Comparison of ENCODE assay signal across 8 cellular contexts in the genomic region with DNA sequence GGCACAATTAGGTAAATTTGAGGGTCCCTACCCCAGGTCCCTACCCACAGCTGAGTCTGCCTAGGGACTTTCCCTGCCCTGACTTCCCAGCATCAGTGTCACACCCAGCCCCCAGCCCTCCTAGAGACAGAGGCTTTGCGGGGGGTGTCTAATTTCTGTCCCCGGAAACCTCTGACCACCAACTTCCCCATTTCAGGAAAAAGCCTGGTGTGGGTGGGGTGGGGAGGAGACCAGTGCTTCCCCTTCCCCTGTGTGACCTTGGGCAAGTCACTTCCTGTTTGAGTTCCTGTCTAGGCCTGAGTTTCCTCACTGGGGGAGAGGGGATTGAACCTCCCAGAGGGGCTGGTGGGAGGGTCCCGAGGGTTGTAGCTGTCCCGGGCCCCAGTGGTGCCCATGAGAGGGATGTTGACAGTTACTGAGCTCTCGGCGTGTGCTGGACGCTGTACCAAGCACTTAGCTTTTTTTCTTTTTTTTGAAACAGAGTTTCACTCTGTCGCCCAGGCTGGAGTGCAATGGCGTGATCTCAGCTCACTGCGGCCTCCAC. TPM values are rescaled to one million over a fixed set of nuclear protein-coding genes. Genes with fewer than 3 reads are reported as not detected.
DNase-seq lines count a peak whose midpoint lies in the region; ATAC-seq, FAIRE-seq and TF ChIP-seq lines count a peak whose summit lies in the region.

No MANE protein-coding gene starts in this region.

- no TSS peak for BruUV-seq in K562 (replicated peaks; lab: Mats Ljungman, UMichigan)

- ATAC-seq in K562 = peak; percentile 69

- H3K27me3 Mint-ChIP-seq in CD4-positive, alpha-beta memory T cell = no peaks in the 10 kb centered on the region

- H3K4me1 ChIP-seq in CD4-positive, alpha-beta memory T cell (ENCODE audit: insufficient read depth, low read length) = peaks cover 57% of the 10 kb centered on the region
- H3K4me1 ChIP-seq in K562 (replicated peaks in 1 of 2; ENCODE audit: control insufficient read depth in 2 of 2, insufficient read depth in 2 of 2, low read length in 2 of 2) (peaks cover 44 to 45% of the 10 kb centered on the region in 2 experiments), muscle layer of duodenum (ENCODE audit: control insufficient read depth in 1 of 2, insufficient read depth in 2 of 2, low read length in 2 of 2) (peaks cover 3 to 33% of the 10 kb centered on the region in 2 donors), GM23248 (ENCODE audit: insufficient read depth) (no peaks in the 10 kb centered on the region; the same call in 1 of the 2 replicates)

- H3K36me3 ChIP-seq in CD4-positive, alpha-beta memory T cell (ENCODE audit: insufficient read depth, low read length) = peaks cover 8% of the 10 kb centered on the region
- H3K36me3 ChIP-seq in K562 (ENCODE audit: control insufficient read depth, insufficient read depth, low read length) (peaks cover 90% of the 10 kb centered on the region), muscle layer of duodenum (ENCODE audit: control insufficient read depth in 1 of 2, insufficient read depth in 2 of 2, low read length in 2 of 2) (peaks cover 6 to 23% of the 10 kb centered on the region in 2 donors), GM23248 (ENCODE audit: low read depth) (peaks cover 11% of the 10 kb centered on the region; the same call in 1 of the 2 replicates)

- CTCF ChIA-PET in CD4-positive, alpha-beta memory T cell (lab: Charles Lee; ENCODE audit: partially characterized antibody) = interaction anchor here (1.1 to 2.2 kb wide), 4 partner anchors 9 to 126 kb away, joined by 3 to 7 read pairs (median 4); no protein-coding TSS in a partner anchor
- CTCF ChIA-PET in K562 (lab: Yijun Ruan, JAX; ENCODE audit: low intra/inter-chr PET ratio) = no interaction called here

- no peak for TF ChIP-seq POLR2A in K562 (conservative IDR thresholded peaks at IDR 0.05)

- no peak for TF ChIP-seq CTCF in K562 (IDR thresholded peaks at IDR 0.05 in 2 of 3, conservative IDR thresholded peaks at IDR 0.05 in 1 of 3; ENCODE audit: insufficient read depth in 2 of 3, low read depth in 1 of 3, low read length in 3 of 3)

- no peak for TF ChIP-seq RAD21 in K562 (CRISPR knock-in tag; conservative IDR thresholded peaks at IDR 0.05 in 1 of 2, IDR thresholded peaks at IDR 0.05 in 1 of 2)

- H3F3A ChIP-seq in GM23248 (ENCODE audit: insufficient read depth) = peaks cover 6% of the 10 kb centered on the region; the same call in 1 of the 2 replicates

- H3K27ac ChIP-seq in CD4-positive, alpha-beta memory T cell (ENCODE audit: low read depth, low read length) = peak overlapping the region; percentile 70
- peak overlapping the region; percentile 73 for H3K27ac ChIP-seq in K562 (ENCODE audit: extremely low read depth, low read depth, low read length)
- peak overlapping the region; percentile 85 for H3K27ac ChIP-seq in muscle layer of duodenum (ENCODE audit: low read length)
- no peak overlapping the region for H3K27ac ChIP-seq in GM23248

- H3K4me3 ChIP-seq in CD4-positive, alpha-beta memory T cell (ENCODE audit: low read length in 2 of 2) = no peak overlapping the region
- H3K4me3 ChIP-seq in K562 (no peak overlapping the region), muscle layer of duodenum (ENCODE audit: low read depth in 1 of 2, low read length in 2 of 2) (peak overlapping the region in 1 of 2 donors; percentile 8), GM23248 (no peak overlapping the region)

- peak overlapping the region; percentile 29 to 84 for H3K9ac ChIP-seq in K562 (ENCODE audit: insufficient read depth in 1 of 2, low read depth in 2 of 2, low read length in 2 of 2)
- H3K9ac ChIP-seq in GM23248 = no peak overlapping the region

- no peaks in the 10 kb centered on the region for H3K9me2 ChIP-seq in GM23248 (ENCODE audit: insufficient read depth)

- H3K4me2 ChIP-seq in K562 (ENCODE audit: insufficient read depth, low read length) = peak overlapping the region; percentile 50; the same call in 1 of the 2 replicates
- no peak overlapping the region for H3K4me2 ChIP-seq in GM23248 (ENCODE audit: unreplicated experiment)

- H3K4me3 Mint-ChIP-seq in CD4-positive, alpha-beta memory T cell = peak overlapping the region in 7 of 8 donors; percentile 52 to 71 (median 57)

- intact Hi-C loops in CD4-positive, alpha-beta memory T cell (cut with micrococcal nuclease) = no loop called here
- intact Hi-C loops in K562 (cut with micrococcal nuclease) = no loop called here

- no peak overlapping the region for H2AFZ ChIP-seq in K562 (ENCODE audit: low read depth, low read length)
- H2AFZ ChIP-seq in GM23248 = no peak overlapping the region

- peak; percentile 63 for TF ChIP-seq EP300 in K562 (IDR thresholded peaks at IDR 0.05; ENCODE audit: low read length)

- H3K9me3 Mint-ChIP-seq in CD4-positive, alpha-beta memory T cell = no peaks in the 10 kb centered on the region

- no peaks in the 10 kb centered on the region for H3K27me3 ChIP-seq in CD4-positive, alpha-beta memory T cell (ENCODE audit: insufficient read depth, low read length)
- H3K27me3 ChIP-seq in K562 (ENCODE audit: control insufficient read depth in 2 of 2, insufficient read depth in 2 of 2, low read length in 2 of 2) (no peaks in the 10 kb centered on the region), muscle layer of duodenum (ENCODE audit: low read depth, low read length) (no peaks in the 10 kb centered on the region), GM23248 (replicated peaks; ENCODE audit: insufficient read depth) (no peaks in the 10 kb centered on the region)

- H3K27ac Mint-ChIP-seq in CD4-positive, alpha-beta memory T cell = peak overlapping the region; percentile 85 to 91 (median 91)

- no peaks in the 10 kb centered on the region for H3K9me3 ChIP-seq in CD4-positive, alpha-beta memory T cell (ENCODE audit: control insufficient read depth in 1 of 2, low read length in 2 of 2)
- H3K9me3 ChIP-seq in K562 (replicated peaks; ENCODE audit: control insufficient read depth, insufficient read depth, low read depth, low read length) (no peaks in the 10 kb centered on the region), muscle layer of duodenum (ENCODE audit: control insufficient read depth in 1 of 2, low read length in 2 of 2) (no peaks in the 10 kb centered on the region), GM23248 (ENCODE audit: low read depth) (no peaks in the 10 kb centered on the region)

- in situ Hi-C loops in K562 (cut with MboI) (no loop called here), GM23248 (cut with MboI) (no loop called here)

- H4K20me1 ChIP-seq in K562 (replicated peaks; ENCODE audit: control insufficient read depth, insufficient read depth, low read length) (peaks cover 5% of the 10 kb centered on the region; the same call in 1 of the 2 replicates), GM23248 (ENCODE audit: insufficient read depth) (peaks cover 4% of the 10 kb centered on the region; the same call in 1 of the 2 replicates)

- H3K9me1 ChIP-seq in K562 (ENCODE audit: control insufficient read depth, insufficient read depth, low read length) = no peaks in the 10 kb centered on the region

- 12% methylated on average over 5 of the region's 10 CpGs for WGBS in K562 (ENCODE audit: insufficient coverage, low coverage, missing lambda C conversion rate)
- 86% methylated on average over 10 of the region's 10 CpGs for WGBS in GM23248 (ENCODE audit: low coverage in 1 of 2, low lambda C conversion rate in 2 of 2, missing lambda C conversion rate in 2 of 2), 2 experiments

- H3K4me1 Mint-ChIP-seq in CD4-positive, alpha-beta memory T cell = peaks cover 29 to 57% (median 46%) of the 10 kb centered on the region in 4 donors

- peak; percentile 89 for FAIRE-seq in K562 (lab: Jason Lieb, UNC)

- peaks cover 72% of the 10 kb centered on the region for H3K79me2 ChIP-seq in K562 (ENCODE audit: control insufficient read depth, insufficient read depth, low read length)
- peaks cover 94% of the 10 kb centered on the region for H3K79me2 ChIP-seq in GM23248 (ENCODE audit: insufficient read depth)

- H3K36me3 Mint-ChIP-seq in CD4-positive, alpha-beta memory T cell = peaks cover 10 to 26% of the 10 kb centered on the region in 2 donors

- POLR2A ChIA-PET in CD4-positive, alpha-beta memory T cell (lab: Charles Lee; ENCODE audit: partially characterized antibody) = interaction anchor here (0.6 to 1.1 kb wide), 3 partner anchors 46 to 494 kb away, joined by 3 to 5 read pairs (median 3); no protein-coding TSS in a partner anchor
- POLR2A ChIA-PET in K562 (lab: Yijun Ruan, JAX) = interaction anchor here (0.6 to 1.6 kb wide), 8 partner anchors 9 to 202 kb away, joined by 3 to 8 read pairs (median 4); no protein-coding TSS in a partner anchor

- DNase-seq in CD4-positive, alpha-beta memory T cell = peak in 1 of 5 donors; percentile 61
- peak; percentile 98 for DNase-seq in MV-4-11 (lab: John Stamatoyannopoulos, UW)
- DNase-seq in K562 (ENCODE audit: extremely low read depth in 1 of 4, low spot score in 3 of 4) = peak; percentile 38 to 84 (median 59)
- DNase-seq in DMS79 (lab: John Stamatoyannopoulos, UW) = no peak
- no peak for DNase-seq in iPS-NIHi7 (ENCODE audit: extremely low spot score)
- no peak for DNase-seq in GM23248
- no peak for DNase-seq in NCI-H1436 treated with DMSO at 0.1 percent for 48 hours (lab: John Stamatoyannopoulos, UW)

RNA-seq across cellular contexts. Expression of gene VASP, which starts 7.9 kb away (rescaled TPM):
- 10 to 100 TPM; 89.8 to 92.8 TPM for total RNA-seq in CD4-positive, alpha-beta memory T cell
- polyA plus RNA-seq in CD4-positive, alpha-beta memory T cell = 10 to 100 TPM; 49.1 to 53.4 TPM
- total RNA-seq in K562 (2011; cell fraction: chromatin; rRNA removed; ENCODE audit: low replicate concordance) = 123 and 279 TPM in 2 replicates
- 127 and 148 TPM in 2 replicates for total RNA-seq in K562 (2011; cell fraction: nucleolus; rRNA removed)
- total RNA-seq in K562 (2011; cell fraction: nucleoplasm; rRNA removed) = 106 and 127 TPM in 2 replicates
- total RNA-seq in K562 (2014; rRNA removed) (207 and 522 TPM in 2 replicates), K562 (2014; rRNA removed; fragmentation: Illumina TruSeq; extraction: Trizol) (98.6 and 104 TPM in 2 replicates), K562 (2015; rRNA removed; fragmentation: Illumina TruSeq; extraction: Trizol) (112 and 114 TPM in 2 replicates), K562 (2021) (248 and 261 TPM in 2 replicates)
- polyA plus RNA-seq in K562 (2011; rRNA removed) (92.0 and 102 TPM in 2 replicates), K562 (2014; fragmentation: Illumina TruSeq; extraction: Trizol) (169 and 182 TPM in 2 replicates), K562 (2014; fragmentation: Nextera tagmentation; extraction: Ambion mirVana) (10 to 100 TPM; 16.7 to 22.6 TPM), K562 (2014; rRNA removed) (148 and 251 TPM in 2 replicates), GM23248 (2016; fragmentation: Nextera tagmentation; extraction: Ambion mirVana) (31.9 and 32.6 TPM in 2 replicates)
- 80.7 and 337 TPM in 2 replicates for polyA plus RNA-seq in K562 (2011; cell fraction: cytosol; rRNA removed)
- 119 and 149 TPM in 2 replicates for polyA plus RNA-seq in K562 (2011; cell fraction: nucleus; rRNA removed)
- 109 and 183 TPM in 2 replicates for polyA plus RNA-seq in K562 (2012)
- polyA minus RNA-seq in K562 (2011; rRNA and poly(A)+ RNA removed) = 55.1 and 66.5 TPM in 2 replicates
- polyA minus RNA-seq in K562 (2011; cell fraction: cytosol; rRNA and poly(A)+ RNA removed) = 131 and 134 TPM in 2 replicates
- polyA minus RNA-seq in K562 (2011; cell fraction: nucleus; rRNA and poly(A)+ RNA removed) = 72.3 and 93.4 TPM in 2 replicates
- total RNA-seq in GM23248 (2014; rRNA removed; shearing (Covaris generic)) = 108 and 135 TPM in 2 replicates

RNA-seq across cellular contexts. Expression of gene PPM1N, which starts 16.9 kb away (rescaled TPM):
- 1 to 10 TPM; 5.8 to 7.9 TPM for total RNA-seq in CD4-positive, alpha-beta memory T cell
- polyA plus RNA-seq in CD4-positive, alpha-beta memory T cell = 1 to 10 TPM; 3.7 to 4.0 TPM
- 2.8 and 3.4 TPM in 2 replicates for total RNA-seq in K562 (2011; cell fraction: chromatin; rRNA removed; ENCODE audit: low replicate concordance)
- total RNA-seq in K562 (2011; cell fraction: nucleolus; rRNA removed) = 3.5 and 5.0 TPM in 2 replicates
- 2.3 and 3.4 TPM in 2 replicates for total RNA-seq in K562 (2011; cell fraction: nucleoplasm; rRNA removed)
- 6.2 and 8.7 TPM in 2 replicates for total RNA-seq in K562 (2014; rRNA removed)
- 5.4 and 6.1 TPM in 2 replicates for total RNA-seq in K562 (2014; rRNA removed; fragmentation: Illumina TruSeq; extraction: Trizol)
- 6.0 and 6.5 TPM in 2 replicates for total RNA-seq in K562 (2015; rRNA removed; fragmentation: Illumina TruSeq; extraction: Trizol)
- total RNA-seq in K562 (2021) = 6.4 and 7.6 TPM in 2 replicates
- polyA plus RNA-seq in K562 (2011; rRNA removed) = 4.5 and 7.8 TPM in 2 replicates
- polyA plus RNA-seq in K562 (2011; cell fraction: cytosol; rRNA removed) = 7.5 and 9.8 TPM in 2 replicates
- polyA plus RNA-seq in K562 (2011; cell fraction: nucleus; rRNA removed) = 7.9 and 8.8 TPM in 2 replicates
- polyA plus RNA-seq in K562 (2012) = 9.6 and 13.5 TPM in 2 replicates
- polyA plus RNA-seq in K562 (2014; fragmentation: Illumina TruSeq; extraction: Trizol) = 8.5 and 10.4 TPM in 2 replicates
- 10 to 100 TPM; 13.0 to 15.6 TPM for polyA plus RNA-seq in K562 (2014; fragmentation: Nextera tagmentation; extraction: Ambion mirVana)
- 14.0 and 15.7 TPM in 2 replicates for polyA plus RNA-seq in K562 (2014; rRNA removed)
- 1.2 and 1.8 TPM in 2 replicates for polyA minus RNA-seq in K562 (2011; rRNA and poly(A)+ RNA removed)
- polyA minus RNA-seq in K562 (2011; cell fraction: cytosol; rRNA and poly(A)+ RNA removed) = 1.1 and 1.3 TPM in 2 replicates
- polyA minus RNA-seq in K562 (2011; cell fraction: nucleus; rRNA and poly(A)+ RNA removed) = 1.5 and 1.8 TPM in 2 replicates
- 0.32 TPM in 1 of 2 replicates, not detected in the other for total RNA-seq in GM23248 (2014; rRNA removed; shearing (Covaris generic))
- 0.33 and 0.63 TPM in 2 replicates for polyA plus RNA-seq in GM23248 (2016; fragmentation: Nextera tagmentation; extraction: Ambion mirVana)

RNA-seq across cellular contexts. Expression of gene RTN2, which starts 18.3 kb away (rescaled TPM):
- total RNA-seq in CD4-positive, alpha-beta memory T cell = 1 to 10 TPM in 1 of 2 experiments, under 1 TPM in 1; 0.14 to 1.1 TPM
- under 1 TPM in 1 of 2 donors, not detected in 1; 0.48 TPM for polyA plus RNA-seq in CD4-positive, alpha-beta memory T cell
- 9.6 and 30.7 TPM in 2 replicates for total RNA-seq in K562 (2011; cell fraction: chromatin; rRNA removed; ENCODE audit: low replicate concordance)
- 33.3 and 36.9 TPM in 2 replicates for total RNA-seq in K562 (2011; cell fraction: nucleolus; rRNA removed)
- total RNA-seq in K562 (2011; cell fraction: nucleoplasm; rRNA removed) = 17.6 and 21.3 TPM in 2 replicates
- total RNA-seq in K562 (2014; rRNA removed) (9.3 and 20.1 TPM in 2 replicates), K562 (2014; rRNA removed; fragmentation: Illumina TruSeq; extraction: Trizol) (6.9 and 7.2 TPM in 2 replicates), K562 (2015; rRNA removed; fragmentation: Illumina TruSeq; extraction: Trizol) (7.2 and 8.3 TPM in 2 replicates), K562 (2021) (21.4 and 24.3 TPM in 2 replicates)
- polyA plus RNA-seq in K562 (2011; rRNA removed) (14.1 and 23.1 TPM in 2 replicates), K562 (2014; fragmentation: Illumina TruSeq; extraction: Trizol) (18.6 and 23.7 TPM in 2 replicates), K562 (2014; fragmentation: Nextera tagmentation; extraction: Ambion mirVana) (under 1 TPM; 0.53 to 0.69 TPM), K562 (2014; rRNA removed) (12.3 and 18.7 TPM in 2 replicates), GM23248 (2016; fragmentation: Nextera tagmentation; extraction: Ambion mirVana) (7.8 and 8.2 TPM in 2 replicates)
- polyA plus RNA-seq in K562 (2011; cell fraction: cytosol; rRNA removed) = 28.2 and 40.0 TPM in 2 replicates
- polyA plus RNA-seq in K562 (2011; cell fraction: nucleus; rRNA removed) = 19.8 and 28.9 TPM in 2 replicates
- polyA plus RNA-seq in K562 (2012) = 30.4 and 54.3 TPM in 2 replicates
- 7.4 and 8.3 TPM in 2 replicates for polyA minus RNA-seq in K562 (2011; rRNA and poly(A)+ RNA removed)
- 20.7 and 22.8 TPM in 2 replicates for polyA minus RNA-seq in K562 (2011; cell fraction: cytosol; rRNA and poly(A)+ RNA removed)
- polyA minus RNA-seq in K562 (2011; cell fraction: nucleus; rRNA and poly(A)+ RNA removed) = 9.0 and 16.4 TPM in 2 replicates
- 14.8 and 19.6 TPM in 2 replicates for total RNA-seq in GM23248 (2014; rRNA removed; shearing (Covaris generic))

RNA-seq across cellular contexts. Expression of gene FOSB, which starts 47.4 kb away (rescaled TPM):
- 1 to 10 TPM; 4.2 to 4.7 TPM for total RNA-seq in CD4-positive, alpha-beta memory T cell
- 10 to 100 TPM; 12.5 to 17.1 TPM for polyA plus RNA-seq in CD4-positive, alpha-beta memory T cell
- total RNA-seq in K562 (2011; cell fraction: chromatin; rRNA removed; ENCODE audit: low replicate concordance) = 2.1 and 8.8 TPM in 2 replicates
- 4.2 and 6.7 TPM in 2 replicates for total RNA-seq in K562 (2011; cell fraction: nucleolus; rRNA removed)
- 3.9 and 4.5 TPM in 2 replicates for total RNA-seq in K562 (2011; cell fraction: nucleoplasm; rRNA removed)
- 1.2 and 1.6 TPM in 2 replicates for total RNA-seq in K562 (2014; rRNA removed)
- 0.73 TPM in 2 replicates for total RNA-seq in K562 (2014; rRNA removed; fragmentation: Illumina TruSeq; extraction: Trizol)
- total RNA-seq in K562 (2015; rRNA removed; fragmentation: Illumina TruSeq; extraction: Trizol) = 0.18 and 0.26 TPM in 2 replicates
- 2.4 and 2.7 TPM in 2 replicates for total RNA-seq in K562 (2021)
- 0.25 and 0.27 TPM in 2 replicates for polyA plus RNA-seq in K562 (2011; rRNA removed)
- polyA plus RNA-seq in K562 (2011; cell fraction: cytosol; rRNA removed) = 0.32 and 0.52 TPM in 2 replicates
- 1.8 and 3.8 TPM in 2 replicates for polyA plus RNA-seq in K562 (2011; cell fraction: nucleus; rRNA removed)
- polyA plus RNA-seq in K562 (2012) = 0.76 and 1.3 TPM in 2 replicates
- polyA plus RNA-seq in K562 (2014; fragmentation: Illumina TruSeq; extraction: Trizol) = 1.2 and 1.4 TPM in 2 replicates
- under 1 TPM; 0.11 to 0.30 TPM for polyA plus RNA-seq in K562 (2014; fragmentation: Nextera tagmentation; extraction: Ambion mirVana)
- polyA plus RNA-seq in K562 (2014; rRNA removed) = 0.93 and 2.9 TPM in 2 replicates
- polyA minus RNA-seq in K562 (2011; rRNA and poly(A)+ RNA removed) = 0.54 and 0.77 TPM in 2 replicates
- polyA minus RNA-seq in K562 (2011; cell fraction: cytosol; rRNA and poly(A)+ RNA removed) = 0.55 and 0.76 TPM in 2 replicates
- 2.8 and 3.6 TPM in 2 replicates for polyA minus RNA-seq in K562 (2011; cell fraction: nucleus; rRNA and poly(A)+ RNA removed)
- total RNA-seq in GM23248 (2014; rRNA removed; shearing (Covaris generic)) = 11.9 and 16.1 TPM in 2 replicates
- 4.8 and 8.3 TPM in 2 replicates for polyA plus RNA-seq in GM23248 (2016; fragmentation: Nextera tagmentation; extraction: Ambion mirVana)

Comparison
In these comparisons a context has a peak if more than half of its experiments do, and no peak if none do; other contexts are left out.
1. DNase-seq: peak in MV-4-11 (single experiment) and K562 (4 of 4); none in DMS79 (single experiment), iPS-NIHi7 (single experiment), GM23248 (single experiment) and NCI-H1436 treated with DMSO at 0.1 percent for 48 hours (single experiment).